ENCODE assay signal across 10 cellular contexts in genomic region chr15:68389936-68390790, GRCh38. TPM values are rescaled to one million over a fixed set of nuclear protein-coding genes. Genes with fewer than 3 reads are reported as not detected.
DNase-seq lines count a peak whose midpoint lies in the region; ATAC-seq and TF ChIP-seq lines count a peak whose summit lies in the region.
"Had no signal": no experiment of that assay in that cellular context is flagged by ENCODE, and none has a peak within 500 bp of the region (broad histone marks: within the 10 kb centered on the region; RNA-seq: fewer than 3 reads in every experiment).

No MANE protein-coding gene starts in this region.

- intact Hi-C loops in ascending aorta (cut with DNase I) (no loop called here), prostate gland (cut with DNase I) (loop anchor here (10.0 kb wide), 1 partner anchor 285 kb away; no protein-coding TSS in a partner anchor)

- peak; percentile 72 for ATAC-seq in GM19025 (IDR thresholded peaks at IDR 0.05; ENCODE audit: low read depth, unreplicated experiment)
- no peak for ATAC-seq in GM21723 (IDR thresholded peaks at IDR 0.05; ENCODE audit: unreplicated experiment)

- peak; percentile 88 for DNase-seq in HT1080 (ENCODE audit: low read depth)
- peak in 1 of 2 donors; percentile 60 for DNase-seq in ascending aorta (ENCODE audit: low spot score in 2 of 2)
- peak; percentile 71 for DNase-seq in pulmonary artery endothelial cell (ENCODE audit: low read depth, low spot score)
- no peak for DNase-seq in prostate gland (ENCODE audit: low spot score)
- no peak for DNase-seq in stimulated activated CD4-positive, alpha-beta T cell treated with anti-CD3 and anti-CD28 coated beads, Interleukin-4, amount 100 ng/mL, for 24 hours
- no peak for DNase-seq in NCI-H345 treated with DMSO at 0.1 percent for 48 hours (lab: John Stamatoyannopoulos, UW; ENCODE audit: unreplicated experiment)
- DNase-seq: cerebellar nuclear complex, substantia nigra had no signal

- H3K27me3 ChIP-seq in ascending aorta (no peaks in the 10 kb centered on the region), prostate gland (replicated peaks; ENCODE audit: insufficient read depth) (no peaks in the 10 kb centered on the region)

- TF ChIP-seq CTCF in ascending aorta (IDR thresholded peaks at IDR 0.05) (no peak), prostate gland (IDR thresholded peaks at IDR 0.05) (no peak)

- H3K4me3 ChIP-seq in ascending aorta (no peak overlapping the region), prostate gland (no peak overlapping the region)

- WGBS in prostate gland = 80% methylated on average over 15 of the region's 15 CpGs

- H3K4me1 ChIP-seq in ascending aorta (peaks cover 0 to 14% of the 10 kb centered on the region in 2 donors), prostate gland (replicated peaks) (no peaks in the 10 kb centered on the region)

- TF ChIP-seq POLR2A in prostate gland (IDR thresholded peaks at IDR 0.05) = no peak

- H3K9me3 ChIP-seq in ascending aorta (no peaks in the 10 kb centered on the region), prostate gland (no peaks in the 10 kb centered on the region)

- H3K27ac ChIP-seq in ascending aorta (peak overlapping the region; percentile 24 to 39), prostate gland (no peak overlapping the region)

- H3K36me3 ChIP-seq in ascending aorta = peaks cover 0 to 13% of the 10 kb centered on the region in 2 donors
- H3K36me3 ChIP-seq in prostate gland = no peaks in the 10 kb centered on the region

RNA-seq across cellular contexts. Expression of gene ITGA11, which starts 41.8 kb away (rescaled TPM):
- 0.77 and 2.1 TPM in 2 replicates for total RNA-seq in HT1080 (2014; rRNA removed; shearing (Covaris generic))
- 4.6 and 5.2 TPM in 2 replicates for polyA plus RNA-seq in HT1080 (2015; cell fraction: cytosol; rRNA removed)
- 16.5 and 19.3 TPM in 2 replicates for polyA plus RNA-seq in HT1080 (2015; cell fraction: nucleus; rRNA removed)
- total RNA-seq in ascending aorta (136 TPM), pulmonary artery endothelial cell (0.20 and 0.39 TPM in 2 replicates), prostate gland (10 to 100 TPM in 1 of 2 donors, 1 to 10 TPM in 1; 2.0 to 11.0 TPM)

Comparison
In these comparisons a context has a peak if more than half of its experiments do, and no peak if none do; other contexts are left out.
1. DNase-seq: peak in HT1080 (single experiment) and pulmonary artery endothelial cell (single experiment); none in prostate gland (single experiment), stimulated activated CD4-positive, alpha-beta T cell treated with anti-CD3 and anti-CD28 coated beads, Interleukin-4, amount 100 ng/mL, for 24 hours (single experiment) and NCI-H345 treated with DMSO at 0.1 percent for 48 hours (single experiment).
2. H3K27ac ChIP-seq: peak in ascending aorta (2 of 2); none in prostate gland (0 of 2).
3. RNA of gene ITGA11, which starts 41.8 kb away (total RNA-seq): 136 TPM in ascending aorta (single experiment); 2.0 to 11.0 TPM in prostate gland, 0.77 to 2.1 TPM in HT1080 and 0.20 to 0.39 TPM in pulmonary artery endothelial cell; every median in the first group is over 10 times any median in the second.